1 cellular context compared by ENCODE assay signal in the genomic region with DNA sequence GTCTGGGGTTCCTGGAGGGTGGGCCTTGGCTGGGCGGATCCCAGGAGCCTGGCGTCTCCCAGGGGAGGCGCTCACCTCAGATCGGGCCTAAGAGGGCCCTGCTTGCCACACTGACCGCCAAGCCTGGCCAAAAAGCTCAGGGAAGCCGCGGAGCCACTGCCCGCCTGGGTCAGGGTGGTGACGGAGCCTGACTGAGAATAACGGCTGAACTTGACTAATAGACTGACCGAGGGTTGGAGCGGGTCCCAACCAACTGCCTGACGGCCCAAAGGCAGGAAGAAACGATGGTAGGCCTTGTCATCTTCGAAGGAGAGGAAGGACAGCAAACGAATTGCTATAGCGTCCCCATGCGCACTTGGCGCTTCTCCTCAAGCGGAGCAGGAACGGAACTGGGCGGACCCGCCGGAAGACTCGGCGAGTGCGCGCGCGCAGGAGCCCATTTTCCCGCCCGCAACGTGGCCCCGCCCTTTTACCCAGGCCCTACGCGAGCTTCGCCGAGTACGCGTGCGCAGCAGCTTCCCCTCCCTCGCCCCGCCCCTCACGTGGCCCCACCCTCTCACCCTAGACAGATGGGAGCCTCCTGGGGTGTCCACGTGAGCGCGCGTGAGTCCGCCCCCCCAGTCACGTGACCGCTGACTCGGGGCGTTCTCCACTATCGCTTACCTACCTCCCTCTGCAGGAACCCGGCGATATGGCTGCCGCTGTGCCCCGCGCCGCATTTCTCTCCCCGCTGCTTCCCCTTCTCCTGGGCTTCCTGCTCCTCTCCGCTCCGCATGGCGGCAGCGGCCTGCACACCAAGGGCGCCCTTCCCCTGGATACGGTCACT.
TF ChIP-seq lines count a peak whose summit lies in the region.

A gene (plus strand): TSS at position 652 of the 826 bp plus-strand sequence. CDS start 40 bp downstream, at position 692.
A gene (minus strand): TSS at position 391 of the 826 bp plus-strand sequence. CDS start 7,895 bp downstream, outside the sequence.

TF ChIP-seq in HEK293, 187 proteins besides CTCF, POLR2A, EP300 and RAD21 (continued from another document and continues in another):
- 0 out of 2 replicates have a peak, but pooled peaks have one; percentile 8 for TF ChIP-seq ZNF121 (tag by site-specific recombination; IDR thresholded peaks at IDR 0.05)
- peak; percentile 94 for TF ChIP-seq SP3 (tag by site-specific recombination; IDR thresholded peaks at IDR 0.05)
- no peak for TF ChIP-seq ZNF707 (tag by site-specific recombination; IDR thresholded peaks at IDR 0.05)
- TF ChIP-seq ZFP41 (tag by site-specific recombination; IDR thresholded peaks at IDR 0.05; ENCODE audit: borderline replicate concordance), result no peak
- TF ChIP-seq PRDM1 (tag by site-specific recombination; IDR thresholded peaks at IDR 0.05), result peak; percentile 53
- no peak for TF ChIP-seq ZNF510 (tag by site-specific recombination; IDR thresholded peaks at IDR 0.05; ENCODE audit: insufficient replicate concordance)
- peak; percentile 71; the same call in 1 of the 2 replicates for TF ChIP-seq ZNF660 (tag by site-specific recombination; IDR thresholded peaks at IDR 0.05)
- TF ChIP-seq TCF7L2 (IDR thresholded peaks at IDR 0.05; ENCODE audit: borderline replicate concordance, low read depth, low read length), result no peak
- peak; percentile 51; the same call in 1 of the 2 replicates for TF ChIP-seq ZBTB21 (tag by site-specific recombination; IDR thresholded peaks at IDR 0.05)
- 0 out of 2 replicates have a peak, but pooled peaks have one; percentile 30 for TF ChIP-seq ZSCAN23 (tag by site-specific recombination; IDR thresholded peaks at IDR 0.05)
- TF ChIP-seq ZNF48 (tag by site-specific recombination; IDR thresholded peaks at IDR 0.05), result no peak
- TF ChIP-seq ZNF514 (tag by site-specific recombination; IDR thresholded peaks at IDR 0.05), result no peak
- peak; percentile 71 for TF ChIP-seq SP7 (tag by site-specific recombination; IDR thresholded peaks at IDR 0.05)
- TF ChIP-seq, protein P1, sequence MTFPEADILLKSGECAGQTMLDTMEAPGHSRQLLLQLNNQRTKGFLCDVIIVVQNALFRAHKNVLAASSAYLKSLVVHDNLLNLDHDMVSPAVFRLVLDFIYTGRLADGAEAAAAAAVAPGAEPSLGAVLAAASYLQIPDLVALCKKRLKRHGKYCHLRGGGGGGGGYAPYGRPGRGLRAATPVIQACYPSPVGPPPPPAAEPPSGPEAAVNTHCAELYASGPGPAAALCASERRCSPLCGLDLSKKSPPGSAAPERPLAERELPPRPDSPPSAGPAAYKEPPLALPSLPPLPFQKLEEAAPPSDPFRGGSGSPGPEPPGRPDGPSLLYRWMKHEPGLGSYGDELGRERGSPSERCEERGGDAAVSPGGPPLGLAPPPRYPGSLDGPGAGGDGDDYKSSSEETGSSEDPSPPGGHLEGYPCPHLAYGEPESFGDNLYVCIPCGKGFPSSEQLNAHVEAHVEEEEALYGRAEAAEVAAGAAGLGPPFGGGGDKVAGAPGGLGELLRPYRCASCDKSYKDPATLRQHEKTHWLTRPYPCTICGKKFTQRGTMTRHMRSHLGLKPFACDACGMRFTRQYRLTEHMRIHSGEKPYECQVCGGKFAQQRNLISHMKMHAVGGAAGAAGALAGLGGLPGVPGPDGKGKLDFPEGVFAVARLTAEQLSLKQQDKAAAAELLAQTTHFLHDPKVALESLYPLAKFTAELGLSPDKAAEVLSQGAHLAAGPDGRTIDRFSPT (tag by site-specific recombination; IDR thresholded peaks at IDR 0.05), result peak; percentile 24; the same call in 1 of the 2 replicates
- no peak for TF ChIP-seq ZNF354C (tag by site-specific recombination; IDR thresholded peaks at IDR 0.05; ENCODE audit: borderline replicate concordance, low read depth)
- TF ChIP-seq ZNF114 (tag by site-specific recombination; IDR thresholded peaks at IDR 0.05), result no peak
- no peak for TF ChIP-seq ZNF658 (tag by site-specific recombination; IDR thresholded peaks at IDR 0.05)
- no peak for TF ChIP-seq ZNF530 (tag by site-specific recombination; IDR thresholded peaks at IDR 0.05; ENCODE audit: low read depth)
- TF ChIP-seq ZBTB8A (tag by site-specific recombination; IDR thresholded peaks at IDR 0.05), result no peak
- TF ChIP-seq SP2 (tag by site-specific recombination; IDR thresholded peaks at IDR 0.05), result peak; percentile 92
- TF ChIP-seq ZNF621 (tag by site-specific recombination; IDR thresholded peaks at IDR 0.05), result no peak
- no peak for TF ChIP-seq ZNF529 (tag by site-specific recombination; IDR thresholded peaks at IDR 0.05; ENCODE audit: insufficient replicate concordance)
- no peak for TF ChIP-seq ZNF112 (tag by site-specific recombination; IDR thresholded peaks at IDR 0.05)
- TF ChIP-seq ZNF792 (tag by site-specific recombination; IDR thresholded peaks at IDR 0.05), result peak; percentile 48; the same call in 1 of the 2 replicates
- TF ChIP-seq, protein P2, sequence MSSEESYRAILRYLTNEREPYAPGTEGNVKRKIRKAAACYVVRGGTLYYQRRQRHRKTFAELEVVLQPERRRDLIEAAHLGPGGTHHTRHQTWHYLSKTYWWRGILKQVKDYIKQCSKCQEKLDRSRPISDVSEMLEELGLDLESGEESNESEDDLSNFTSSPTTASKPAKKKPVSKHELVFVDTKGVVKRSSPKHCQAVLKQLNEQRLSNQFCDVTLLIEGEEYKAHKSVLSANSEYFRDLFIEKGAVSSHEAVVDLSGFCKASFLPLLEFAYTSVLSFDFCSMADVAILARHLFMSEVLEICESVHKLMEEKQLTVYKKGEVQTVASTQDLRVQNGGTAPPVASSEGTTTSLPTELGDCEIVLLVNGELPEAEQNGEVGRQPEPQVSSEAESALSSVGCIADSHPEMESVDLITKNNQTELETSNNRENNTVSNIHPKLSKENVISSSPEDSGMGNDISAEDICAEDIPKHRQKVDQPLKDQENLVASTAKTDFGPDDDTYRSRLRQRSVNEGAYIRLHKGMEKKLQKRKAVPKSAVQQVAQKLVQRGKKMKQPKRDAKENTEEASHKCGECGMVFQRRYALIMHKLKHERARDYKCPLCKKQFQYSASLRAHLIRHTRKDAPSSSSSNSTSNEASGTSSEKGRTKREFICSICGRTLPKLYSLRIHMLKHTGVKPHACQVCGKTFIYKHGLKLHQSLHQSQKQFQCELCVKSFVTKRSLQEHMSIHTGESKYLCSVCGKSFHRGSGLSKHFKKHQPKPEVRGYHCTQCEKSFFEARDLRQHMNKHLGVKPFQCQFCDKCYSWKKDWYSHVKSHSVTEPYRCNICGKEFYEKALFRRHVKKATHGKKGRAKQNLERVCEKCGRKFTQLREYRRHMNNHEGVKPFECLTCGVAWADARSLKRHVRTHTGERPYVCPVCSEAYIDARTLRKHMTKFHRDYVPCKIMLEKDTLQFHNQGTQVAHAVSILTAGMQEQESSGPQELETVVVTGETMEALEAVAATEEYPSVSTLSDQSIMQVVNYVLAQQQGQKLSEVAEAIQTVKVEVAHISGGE (tag by site-specific recombination; conservative IDR thresholded peaks at IDR 0.05; ENCODE audit: low read depth), result peak; percentile 61; the same call in 1 of the 2 replicates
- peak; percentile 57 for TF ChIP-seq ZNF561 (tag by site-specific recombination; IDR thresholded peaks at IDR 0.05; ENCODE audit: borderline replicate concordance)
- TF ChIP-seq, protein P3, sequence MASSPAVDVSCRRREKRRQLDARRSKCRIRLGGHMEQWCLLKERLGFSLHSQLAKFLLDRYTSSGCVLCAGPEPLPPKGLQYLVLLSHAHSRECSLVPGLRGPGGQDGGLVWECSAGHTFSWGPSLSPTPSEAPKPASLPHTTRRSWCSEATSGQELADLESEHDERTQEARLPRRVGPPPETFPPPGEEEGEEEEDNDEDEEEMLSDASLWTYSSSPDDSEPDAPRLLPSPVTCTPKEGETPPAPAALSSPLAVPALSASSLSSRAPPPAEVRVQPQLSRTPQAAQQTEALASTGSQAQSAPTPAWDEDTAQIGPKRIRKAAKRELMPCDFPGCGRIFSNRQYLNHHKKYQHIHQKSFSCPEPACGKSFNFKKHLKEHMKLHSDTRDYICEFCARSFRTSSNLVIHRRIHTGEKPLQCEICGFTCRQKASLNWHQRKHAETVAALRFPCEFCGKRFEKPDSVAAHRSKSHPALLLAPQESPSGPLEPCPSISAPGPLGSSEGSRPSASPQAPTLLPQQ (tag by site-specific recombination; IDR thresholded peaks at IDR 0.05), result peak; percentile 81
- no peak for TF ChIP-seq SALL2 (tag by site-specific recombination; IDR thresholded peaks at IDR 0.05; ENCODE audit: borderline replicate concordance)
- 0 out of 2 replicates have a peak, but pooled peaks have one; percentile 7 for TF ChIP-seq SCRT1 (tag by site-specific recombination; IDR thresholded peaks at IDR 0.05; ENCODE audit: borderline replicate concordance)
- peak; percentile 72; the same call in 1 of the 2 replicates for TF ChIP-seq YY2 (tag by site-specific recombination; IDR thresholded peaks at IDR 0.05)
- TF ChIP-seq BCL11A (tag by site-specific recombination; IDR thresholded peaks at IDR 0.05; ENCODE audit: low read depth), result no peak
- TF ChIP-seq GFI1B (tag by site-specific recombination; IDR thresholded peaks at IDR 0.05), result no peak
- TF ChIP-seq, protein P4, sequence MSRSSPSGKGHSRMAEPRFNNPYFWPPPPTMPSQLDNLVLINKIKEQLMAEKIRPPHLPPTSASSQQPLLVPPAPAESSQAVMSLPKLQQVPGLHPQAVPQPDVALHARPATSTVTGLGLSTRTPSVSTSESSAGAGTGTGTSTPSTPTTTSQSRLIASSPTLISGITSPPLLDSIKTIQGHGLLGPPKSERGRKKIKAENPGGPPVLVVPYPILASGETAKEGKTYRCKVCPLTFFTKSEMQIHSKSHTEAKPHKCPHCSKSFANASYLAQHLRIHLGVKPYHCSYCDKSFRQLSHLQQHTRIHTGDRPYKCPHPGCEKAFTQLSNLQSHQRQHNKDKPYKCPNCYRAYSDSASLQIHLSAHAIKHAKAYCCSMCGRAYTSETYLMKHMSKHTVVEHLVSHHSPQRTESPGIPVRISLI (tag by site-specific recombination; IDR thresholded peaks at IDR 0.05), result no peak
- no peak for TF ChIP-seq ZNF133 (tag by site-specific recombination; IDR thresholded peaks at IDR 0.05)
- TF ChIP-seq ZNF624 (tag by site-specific recombination; IDR thresholded peaks at IDR 0.05), result no peak
- TF ChIP-seq ZNF335 (tag by site-specific recombination; conservative IDR thresholded peaks at IDR 0.05), result peak; percentile 98
- TF ChIP-seq ZNF341 (tag by site-specific recombination; IDR thresholded peaks at IDR 0.05; ENCODE audit: low read depth), result peak; percentile 94
- TF ChIP-seq KLF7 (tag by site-specific recombination; IDR thresholded peaks at IDR 0.05; ENCODE audit: borderline replicate concordance), result no peak; the same call in 1 of the 2 replicates
- TF ChIP-seq, protein P5, sequence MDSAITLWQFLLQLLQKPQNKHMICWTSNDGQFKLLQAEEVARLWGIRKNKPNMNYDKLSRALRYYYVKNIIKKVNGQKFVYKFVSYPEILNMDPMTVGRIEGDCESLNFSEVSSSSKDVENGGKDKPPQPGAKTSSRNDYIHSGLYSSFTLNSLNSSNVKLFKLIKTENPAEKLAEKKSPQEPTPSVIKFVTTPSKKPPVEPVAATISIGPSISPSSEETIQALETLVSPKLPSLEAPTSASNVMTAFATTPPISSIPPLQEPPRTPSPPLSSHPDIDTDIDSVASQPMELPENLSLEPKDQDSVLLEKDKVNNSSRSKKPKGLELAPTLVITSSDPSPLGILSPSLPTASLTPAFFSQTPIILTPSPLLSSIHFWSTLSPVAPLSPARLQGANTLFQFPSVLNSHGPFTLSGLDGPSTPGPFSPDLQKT (IDR thresholded peaks at IDR 0.05; ENCODE audit: borderline replicate concordance, low read depth, low read length), result no peak
- TF ChIP-seq ZNF837 (tag by site-specific recombination; IDR thresholded peaks at IDR 0.05), result no peak
- 0 out of 2 replicates have a peak, but pooled peaks have one; percentile 20 for TF ChIP-seq MZF1 (tag by site-specific recombination; IDR thresholded peaks at IDR 0.05; ENCODE audit: borderline replicate concordance)
- peak; percentile 39; the same call in 1 of the 2 replicates for TF ChIP-seq ZNF324 (tag by site-specific recombination; IDR thresholded peaks at IDR 0.05)
- peak; percentile 73 for TF ChIP-seq ZBTB48 (tag by site-specific recombination; IDR thresholded peaks at IDR 0.05)
- TF ChIP-seq ZNF701 (tag by site-specific recombination; IDR thresholded peaks at IDR 0.05), result no peak
- no peak for TF ChIP-seq ZNF169 (tag by site-specific recombination; IDR thresholded peaks at IDR 0.05)
- TF ChIP-seq, protein P6, sequence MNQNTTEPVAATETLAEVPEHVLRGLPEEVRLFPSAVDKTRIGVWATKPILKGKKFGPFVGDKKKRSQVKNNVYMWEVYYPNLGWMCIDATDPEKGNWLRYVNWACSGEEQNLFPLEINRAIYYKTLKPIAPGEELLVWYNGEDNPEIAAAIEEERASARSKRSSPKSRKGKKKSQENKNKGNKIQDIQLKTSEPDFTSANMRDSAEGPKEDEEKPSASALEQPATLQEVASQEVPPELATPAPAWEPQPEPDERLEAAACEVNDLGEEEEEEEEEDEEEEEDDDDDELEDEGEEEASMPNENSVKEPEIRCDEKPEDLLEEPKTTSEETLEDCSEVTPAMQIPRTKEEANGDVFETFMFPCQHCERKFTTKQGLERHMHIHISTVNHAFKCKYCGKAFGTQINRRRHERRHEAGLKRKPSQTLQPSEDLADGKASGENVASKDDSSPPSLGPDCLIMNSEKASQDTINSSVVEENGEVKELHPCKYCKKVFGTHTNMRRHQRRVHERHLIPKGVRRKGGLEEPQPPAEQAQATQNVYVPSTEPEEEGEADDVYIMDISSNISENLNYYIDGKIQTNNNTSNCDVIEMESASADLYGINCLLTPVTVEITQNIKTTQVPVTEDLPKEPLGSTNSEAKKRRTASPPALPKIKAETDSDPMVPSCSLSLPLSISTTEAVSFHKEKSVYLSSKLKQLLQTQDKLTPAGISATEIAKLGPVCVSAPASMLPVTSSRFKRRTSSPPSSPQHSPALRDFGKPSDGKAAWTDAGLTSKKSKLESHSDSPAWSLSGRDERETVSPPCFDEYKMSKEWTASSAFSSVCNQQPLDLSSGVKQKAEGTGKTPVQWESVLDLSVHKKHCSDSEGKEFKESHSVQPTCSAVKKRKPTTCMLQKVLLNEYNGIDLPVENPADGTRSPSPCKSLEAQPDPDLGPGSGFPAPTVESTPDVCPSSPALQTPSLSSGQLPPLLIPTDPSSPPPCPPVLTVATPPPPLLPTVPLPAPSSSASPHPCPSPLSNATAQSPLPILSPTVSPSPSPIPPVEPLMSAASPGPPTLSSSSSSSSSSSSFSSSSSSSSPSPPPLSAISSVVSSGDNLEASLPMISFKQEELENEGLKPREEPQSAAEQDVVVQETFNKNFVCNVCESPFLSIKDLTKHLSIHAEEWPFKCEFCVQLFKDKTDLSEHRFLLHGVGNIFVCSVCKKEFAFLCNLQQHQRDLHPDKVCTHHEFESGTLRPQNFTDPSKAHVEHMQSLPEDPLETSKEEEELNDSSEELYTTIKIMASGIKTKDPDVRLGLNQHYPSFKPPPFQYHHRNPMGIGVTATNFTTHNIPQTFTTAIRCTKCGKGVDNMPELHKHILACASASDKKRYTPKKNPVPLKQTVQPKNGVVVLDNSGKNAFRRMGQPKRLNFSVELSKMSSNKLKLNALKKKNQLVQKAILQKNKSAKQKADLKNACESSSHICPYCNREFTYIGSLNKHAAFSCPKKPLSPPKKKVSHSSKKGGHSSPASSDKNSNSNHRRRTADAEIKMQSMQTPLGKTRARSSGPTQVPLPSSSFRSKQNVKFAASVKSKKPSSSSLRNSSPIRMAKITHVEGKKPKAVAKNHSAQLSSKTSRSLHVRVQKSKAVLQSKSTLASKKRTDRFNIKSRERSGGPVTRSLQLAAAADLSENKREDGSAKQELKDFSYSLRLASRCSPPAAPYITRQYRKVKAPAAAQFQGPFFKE (tag by site-specific recombination; IDR thresholded peaks at IDR 0.05; ENCODE audit: borderline replicate concordance), result no peak
- TF ChIP-seq OSR2 (tag by site-specific recombination; IDR thresholded peaks at IDR 0.05), result no peak; the same call in 1 of the 2 replicates
- TF ChIP-seq MEIS1 (CRISPR knock-in tag; IDR thresholded peaks at IDR 0.05; ENCODE audit: borderline replicate concordance), result no peak
